In genomic region chr9:13388157-13388556, GRCh38 we compare ENCODE assay signal across 17 cellular contexts.
A peak's percentile ranks its signal among the peaks of the same experiment; 100 is the strongest.
DNase-seq lines count a peak whose midpoint lies in the region; ATAC-seq and TF ChIP-seq lines count a peak whose summit lies in the region.
"Had no signal": no experiment of that assay in that cellular context is flagged by ENCODE, and none has a peak within 500 bp of the region (broad histone marks: within the 10 kb centered on the region; RNA-seq: fewer than 3 reads in every experiment).

No MANE protein-coding gene starts in this region.

- TF ChIP-seq EP300 in sigmoid colon (IDR thresholded peaks at IDR 0.05): no peak

- H3K9me3 ChIP-seq in heart left ventricle: peaks cover 0 to 49% (median 10%) of the 10 kb centered on the region in 12 donors
- H3K9me3 ChIP-seq in sigmoid colon: no peaks in the 10 kb centered on the region
- H3K9me3 ChIP-seq: prostate gland had no signal

- H3K4me1 ChIP-seq in heart left ventricle (peaks cover 0 to 17% (median 0%) of the 10 kb centered on the region in 12 donors), sigmoid colon (no peaks in the 10 kb centered on the region)
- H3K4me1 ChIP-seq: prostate gland had no signal

- H3K4me3 ChIP-seq in AG10803 (ENCODE audit: low read length) (no peak overlapping the region), heart left ventricle (no peak overlapping the region), sigmoid colon (no peak overlapping the region)
- H3K4me3 ChIP-seq: prostate gland had no signal

- WGBS in heart left ventricle, 4 donors: 28 to 85% (median 72%) methylated on average over 1 of the region's 1 CpG
- 89 to 95% methylated on average over 1 of the region's 1 CpG for WGBS in sigmoid colon, 2 donors

- TF ChIP-seq POLR2A in heart left ventricle (IDR thresholded peaks at IDR 0.05) (no peak), sigmoid colon (IDR thresholded peaks at IDR 0.05) (no peak)

- CTCF ChIA-PET in RWPE1 (lab: Yijun Ruan, JAX): no interaction called here

- TF ChIP-seq CTCF in AG10803 (conservative IDR thresholded peaks at IDR 0.05; ENCODE audit: low read length) (no peak), heart left ventricle (IDR thresholded peaks at IDR 0.05) (no peak), sigmoid colon (IDR thresholded peaks at IDR 0.05) (no peak), RWPE1 (conservative IDR thresholded peaks at IDR 0.05; ENCODE audit: low read depth) (no peak)

- intact Hi-C loops in heart left ventricle (cut with DNase I): no loop called here
- intact Hi-C loops in sigmoid colon (cut with DNase I): no loop called here

- DNase-seq in AG10803 (ENCODE audit: low read depth): peak; percentile 88
- DNase-seq in astrocyte of the hippocampus (ENCODE audit: low read depth, low spot score): peak; percentile 65
- peak in 1 of 5 donors; percentile 37 for DNase-seq in heart left ventricle
- DNase-seq in sigmoid colon: peak; percentile 64
- no peak for DNase-seq in amygdala (lab: John Stamatoyannopoulos, UW)
- DNase-seq in RWPE1 (ENCODE audit: low spot score): no peak
- DNase-seq: activated gamma-delta T cell treated with Interleukin-2 at 50 U/mL for 16 hours; COR-L47; GOT3; hippocampal formation; naive thymus-derived CD8-positive, alpha-beta T cell; NCI-H1092; stimulated activated CD4-positive, alpha-beta T cell treated with anti-CD3 and anti-CD28 coated beads, Interleukin-4, amount 100 ng/mL, for 4 hours had no signal

- H3K36me3 ChIP-seq in heart left ventricle (no peaks in the 10 kb centered on the region), sigmoid colon (no peaks in the 10 kb centered on the region)
- H3K36me3 ChIP-seq: prostate gland had no signal

- H3K27ac ChIP-seq in heart left ventricle (peak overlapping the region in 10 of 12 donors; percentile 4 to 77 (median 51)), sigmoid colon (peak overlapping the region in 3 of 4 donors; percentile 23 to 45 (median 42)), RWPE1 (no peak overlapping the region)
- H3K27ac ChIP-seq: prostate gland had no signal

- POLR2A ChIA-PET in RWPE1 (lab: Yijun Ruan, JAX; ENCODE audit: low non-redundant PET): no interaction called here

- ATAC-seq in heart left ventricle (peak; percentile 52 to 77 (median 60)), HG03045 (IDR thresholded peaks at IDR 0.05; ENCODE audit: unreplicated experiment) (no peak), GM18909 (IDR thresholded peaks at IDR 0.05; ENCODE audit: poor library complexity, unreplicated experiment) (no peak)
- ATAC-seq: left lobe of liver; naive thymus-derived CD8-positive, alpha-beta T cell had no signal

- H3K27me3 ChIP-seq in heart left ventricle (no peaks in the 10 kb centered on the region), sigmoid colon (no peaks in the 10 kb centered on the region)

Comparison
In these comparisons a context has a peak if more than half of its experiments do, and no peak if none do; other contexts are left out.
1. DNase-seq: peak in AG10803 (single experiment), astrocyte of the hippocampus (single experiment) and sigmoid colon (single experiment); none in amygdala (0 of 56) and RWPE1 (single experiment).
2. ATAC-seq: peak in heart left ventricle (4 of 4); none in HG03045 (single experiment) and GM18909 (single experiment).